Comparison of ENCODE assay signal across 14 cellular contexts in genomic region chr2:172082105-172082943, GRCh38. TPM values are rescaled to one million over a fixed set of nuclear protein-coding genes. Genes with fewer than 3 reads are reported as not detected.
DNase-seq lines count a peak whose midpoint lies in the region; ATAC-seq and TF ChIP-seq lines count a peak whose summit lies in the region.
"Had no signal": no experiment of that assay in that cellular context is flagged by ENCODE, and none has a peak within 500 bp of the region (broad histone marks: within the 10 kb centered on the region; RNA-seq: fewer than 3 reads in every experiment).

No MANE protein-coding gene starts in this region.

- H3K4me1 ChIP-seq in testis, result peaks cover 8% of the 10 kb centered on the region

- H3K27ac ChIP-seq in neural cell (ENCODE audit: low read length) (peak overlapping the region; percentile 93), testis (no peak overlapping the region)
- H3K27ac ChIP-seq: SJSA1 had no signal

- TF ChIP-seq CTCF in HFFc6 (IDR thresholded peaks at IDR 0.05) (no peak), neural cell (IDR thresholded peaks at IDR 0.05; ENCODE audit: poor library complexity, severe bottlenecking) (no peak), testis (IDR thresholded peaks at IDR 0.05) (no peak)

- 45 to 56% methylated on average over 13 to 14 of the region's 14 CpGs for WGBS in testis, 2 donors

- DNase-seq in EH (ENCODE audit: low read depth) (peak; percentile 52), HFFc6 (peak; percentile 33), testis (no peak), NCI-H2171 treated with DMSO at 0.1 percent for 48 hours (lab: John Stamatoyannopoulos, UW) (no peak)
- no peak for DNase-seq in effector memory CD8-positive, alpha-beta T cell
- DNase-seq in stimulated activated CD8-positive, alpha-beta memory T cell treated with anti-CD3 and anti-CD28 coated beads, Interleukin-4, amount 100 ng/mL, for 48 hours, result no peak
- DNase-seq: activated effector memory CD4-positive, alpha-beta T cell treated with anti-CD3 and anti-CD28 coated beads, Interleukin-2, amount 50 U/mL, for 16 hours; central memory CD4-positive, alpha-beta T cell; NCI-H1436 treated with DMSO at 0.1 percent for 48 hours had no signal

- H3K27me3 ChIP-seq in neural cell (ENCODE audit: insufficient read depth, low read depth, low read length) (peaks cover 46% of the 10 kb centered on the region), testis (peaks cover 5% of the 10 kb centered on the region)
- H3K27me3 ChIP-seq: SJSA1 had no signal

- H3K9me3 Mint-ChIP-seq in HFFc6, result peaks cover 10% of the 10 kb centered on the region
- H3K9me3 Mint-ChIP-seq in effector memory CD8-positive, alpha-beta T cell, result no peaks in the 10 kb centered on the region

- H3K4me2 ChIP-seq in neural cell (ENCODE audit: low read length), result peak overlapping the region; percentile 60

- peaks cover 4% of the 10 kb centered on the region for H3K9me3 ChIP-seq in neural cell (ENCODE audit: low read length)
- no peaks in the 10 kb centered on the region for H3K9me3 ChIP-seq in testis
- H3K9me3 ChIP-seq: SJSA1, thoracic aorta had no signal

- intact Hi-C loops in testis (cut with DNase I; ENCODE audit: low total_unique reads), result no loop called here

- H3K27me3 Mint-ChIP-seq in HFFc6 (ENCODE audit: insufficient read depth), result peaks cover 41% of the 10 kb centered on the region
- H3K27me3 Mint-ChIP-seq in effector memory CD8-positive, alpha-beta T cell, result peaks cover 89 to 97% of the 10 kb centered on the region in 2 donors

- ATAC-seq in effector memory CD8-positive, alpha-beta T cell (replicated peaks), result no peak
- ATAC-seq: sciatic nerve had no signal

- H3K36me3 ChIP-seq in neural cell (ENCODE audit: insufficient read depth, low read length) (no peaks in the 10 kb centered on the region), testis (ENCODE audit: low read depth, missing control alignments) (no peaks in the 10 kb centered on the region)
- H3K36me3 ChIP-seq: thoracic aorta had no signal

- TF ChIP-seq POLR2A in testis (IDR thresholded peaks at IDR 0.05), result no peak

- no peak for TF ChIP-seq EP300 in neural cell (conservative IDR thresholded peaks at IDR 0.05; ENCODE audit: poor library complexity, severe bottlenecking)

- no peaks in the 10 kb centered on the region for H3K9me2 ChIP-seq in neural cell (ENCODE audit: insufficient read depth, low read length)

- H3K4me3 Mint-ChIP-seq in HFFc6, result peak overlapping the region; percentile 98
- H3K4me3 Mint-ChIP-seq in effector memory CD8-positive, alpha-beta T cell, result peak overlapping the region; percentile 75 to 83

- H3F3A ChIP-seq in neural cell (ENCODE audit: insufficient read depth, low read length, poor library complexity, severe bottlenecking), result peaks cover 11% of the 10 kb centered on the region

- H4K20me1 ChIP-seq in neural cell (ENCODE audit: insufficient read depth), result no peaks in the 10 kb centered on the region

- TF ChIP-seq RAD21 in neural cell (conservative IDR thresholded peaks at IDR 0.05), result no peak

- peak overlapping the region; percentile 85 for H3K4me3 ChIP-seq in neural cell (ENCODE audit: low read length)
- H3K4me3 ChIP-seq in testis, result no peak overlapping the region
- H3K4me3 ChIP-seq: SJSA1, thoracic aorta had no signal

- no peak overlapping the region for H2AFZ ChIP-seq in neural cell (ENCODE audit: low read depth, low read length)

- peaks cover 54% of the 10 kb centered on the region for H3K4me1 Mint-ChIP-seq in HFFc6 (ENCODE audit: low read depth)
- peaks cover 34 to 36% of the 10 kb centered on the region in 2 donors for H3K4me1 Mint-ChIP-seq in effector memory CD8-positive, alpha-beta T cell (ENCODE audit: low read depth in 2 of 2)

- peak overlapping the region; percentile 99 for H3K27ac Mint-ChIP-seq in HFFc6
- H3K27ac Mint-ChIP-seq in effector memory CD8-positive, alpha-beta T cell, result peak overlapping the region in 1 of 2 donors; percentile 55

- H3K79me2 ChIP-seq in neural cell (replicated peaks; ENCODE audit: insufficient read depth, low read length), result peaks cover 90% of the 10 kb centered on the region

- peaks cover 15% of the 10 kb centered on the region for H3K36me3 Mint-ChIP-seq in HFFc6 (ENCODE audit: low read depth)
- peaks cover 60% of the 10 kb centered on the region for H3K36me3 Mint-ChIP-seq in effector memory CD8-positive, alpha-beta T cell (ENCODE audit: insufficient read depth)

- peak overlapping the region; percentile 92 for H3K9ac ChIP-seq in neural cell (ENCODE audit: low read length)

TF ChIP-seq in neural cell, 6 proteins besides CTCF, POLR2A, EP300 and RAD21:
- TF ChIP-seq TAF1 (IDR thresholded peaks at IDR 0.05; ENCODE audit: low read depth) (no peak), EZH2 (IDR thresholded peaks at IDR 0.05; ENCODE audit: borderline replicate concordance, insufficient read depth, low read length, poor library complexity, severe bottlenecking) (no peak), POLR2AphosphoS5 (IDR thresholded peaks at IDR 0.05) (no peak), MXI1 (conservative IDR thresholded peaks at IDR 0.05; ENCODE audit: poor library complexity, severe bottlenecking) (no peak), SMC3 (conservative IDR thresholded peaks at IDR 0.05; ENCODE audit: poor library complexity) (no peak), REST (IDR thresholded peaks at IDR 0.05; ENCODE audit: borderline replicate concordance) (peak; percentile 10)

RNA-seq across cellular contexts. Expression of gene DLX1, which starts 3.0 kb away (rescaled TPM):
- 10 to 100 TPM in 2 of 6 experiments, 1 to 10 TPM in 4; 8.2 to 13.9 (median 9.2) TPM for total RNA-seq in HFFc6 (2021; fragmentation: NEBNext Ultra II Directional; extraction: Animal tissue kit (Norgen Biotek cat#: 25700))
- polyA plus RNA-seq in neural cell (67.3 and 83.1 TPM in 2 replicates), testis (ENCODE audit: insufficient read depth, low read depth, low replicate concordance) (0.21 TPM)
- polyA minus RNA-seq in neural cell, result 53.3 and 55.8 TPM in 2 replicates
- not detected for total RNA-seq in testis

RNA-seq across cellular contexts. Expression of gene DLX2, which starts 20.4 kb away (rescaled TPM):
- 10 to 100 TPM in 2 of 6 experiments, 1 to 10 TPM in 4; 8.8 to 12.6 (median 9.5) TPM for total RNA-seq in HFFc6 (2021; fragmentation: NEBNext Ultra II Directional; extraction: Animal tissue kit (Norgen Biotek cat#: 25700))
- 7.7 and 9.3 TPM in 2 replicates for polyA plus RNA-seq in neural cell
- 18.7 and 19.3 TPM in 2 replicates for polyA minus RNA-seq in neural cell
- 1 to 10 TPM in 1 of 2 donors, under 1 TPM in 1; 0.99 to 1.1 TPM for total RNA-seq in testis
- polyA plus RNA-seq in testis (ENCODE audit: insufficient read depth, low read depth, low replicate concordance), result 0.29 TPM
- polyA plus RNA-seq: esophagus had no signal

Comparison
In these comparisons a context has a peak if more than half of its experiments do, and no peak if none do; other contexts are left out.
1. DNase-seq: peak in EH (single experiment) and HFFc6 (single experiment); none in effector memory CD8-positive, alpha-beta T cell (0 of 3), stimulated activated CD8-positive, alpha-beta memory T cell treated with anti-CD3 and anti-CD28 coated beads, Interleukin-4, amount 100 ng/mL, for 48 hours (single experiment), testis (single experiment) and NCI-H2171 treated with DMSO at 0.1 percent for 48 hours (single experiment).
2. RNA of gene DLX1, which starts 3.0 kb away (total RNA-seq): 8.2 to 13.9 TPM in HFFc6; not detected in testis; every median in the first group is over 4 times any median in the second.
3. RNA of gene DLX2, which starts 20.4 kb away (total RNA-seq): 8.8 to 12.6 TPM in HFFc6; 0.99 to 1.1 TPM in testis; every median in the first group is over 4 times any median in the second.